14 cellular contexts compared by ENCODE assay signal in the genomic region with DNA sequence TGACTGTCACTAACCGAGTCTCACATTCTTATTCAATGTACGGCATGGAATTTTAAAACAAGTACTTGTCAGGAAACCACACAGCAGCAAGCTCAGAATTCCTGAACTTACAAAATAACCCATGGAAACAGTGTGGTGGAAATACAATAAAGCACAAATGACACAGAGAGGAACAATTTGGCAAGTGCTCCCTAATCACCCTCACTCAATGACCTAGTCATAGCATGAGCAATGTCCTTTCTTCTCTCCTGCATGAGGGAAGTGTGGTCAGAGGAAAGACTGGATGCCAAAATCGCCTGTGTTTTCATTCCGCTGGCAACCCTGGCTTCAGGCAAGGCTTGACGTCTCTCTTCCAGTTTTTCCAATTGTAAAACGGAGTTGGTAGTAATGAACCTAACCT.
DNase-seq lines count a peak whose midpoint lies in the region; ATAC-seq and TF ChIP-seq lines count a peak whose summit lies in the region.
"Had no signal": no experiment of that assay in that cellular context is flagged by ENCODE, and none has a peak within 500 bp of the region (broad histone marks: within the 10 kb centered on the region; RNA-seq: fewer than 3 reads in every experiment).

No MANE protein-coding gene starts in this region.

- in situ Hi-C loops in GM23248 (cut with MboI): no loop called here

- H3K4me3 Mint-ChIP-seq in progenitor cell of endocrine pancreas (ENCODE audit: low read depth): no peak overlapping the region

- no peak for TF ChIP-seq CTCF in progenitor cell of endocrine pancreas (IDR thresholded peaks at IDR 0.05; ENCODE audit: unreplicated experiment)

- peak overlapping the region; percentile 63 for H3K4me3 ChIP-seq in GM23248
- H3K4me3 ChIP-seq: gastrocnemius medialis, GM12878, left ventricle myocardium inferior, upper lobe of left lung had no signal

- H3K4me1 ChIP-seq in GM23248 (ENCODE audit: insufficient read depth): peaks cover 25% of the 10 kb centered on the region
- H3K4me1 ChIP-seq: left ventricle myocardium inferior, upper lobe of left lung had no signal

- 0 out of 2 replicates have a peak, but pooled peaks cover 1% of the 10 kb centered on the region for H3K79me2 ChIP-seq in GM23248 (ENCODE audit: insufficient read depth)

- peak overlapping the region; percentile 98 for H3K27ac ChIP-seq in GM23248
- H3K27ac ChIP-seq: gastrocnemius medialis, left ventricle myocardium inferior, upper lobe of left lung had no signal

- H3K27me3 Mint-ChIP-seq in progenitor cell of endocrine pancreas: no peaks in the 10 kb centered on the region

- no peaks in the 10 kb centered on the region for H3K9me3 ChIP-seq in GM23248 (ENCODE audit: low read depth)
- H3K9me3 ChIP-seq: gastrocnemius medialis, left ventricle myocardium inferior, upper lobe of left lung had no signal

- H3K9ac ChIP-seq in GM23248: peak overlapping the region; percentile 80

- no peaks in the 10 kb centered on the region for H3K27me3 ChIP-seq in GM23248 (replicated peaks; ENCODE audit: insufficient read depth)
- H3K27me3 ChIP-seq: gastrocnemius medialis, upper lobe of left lung had no signal

- no peak for ATAC-seq in HG02884 (IDR thresholded peaks at IDR 0.05; ENCODE audit: unreplicated experiment)
- ATAC-seq: GM12878 had no signal

- H3K36me3 ChIP-seq in GM23248 (ENCODE audit: low read depth): peaks cover 11% of the 10 kb centered on the region; the same call in 1 of the 2 replicates
- H3K36me3 ChIP-seq: gastrocnemius medialis, left ventricle myocardium inferior, upper lobe of left lung had no signal

- 1 to 3% methylated on average over 6 of the region's 6 CpGs for WGBS in GM23248 (ENCODE audit: low coverage in 1 of 2, low lambda C conversion rate in 2 of 2, missing lambda C conversion rate in 2 of 2), 2 experiments

- no peaks in the 10 kb centered on the region for H3K36me3 Mint-ChIP-seq in progenitor cell of endocrine pancreas (ENCODE audit: insufficient read depth)

- H4K20me1 ChIP-seq in GM23248 (ENCODE audit: insufficient read depth): no peaks in the 10 kb centered on the region

- DNase-seq in GM23248: peak; percentile 99
- peak; percentile 53 for DNase-seq in T1000 (lab: John Stamatoyannopoulos, UW)
- DNase-seq in fibroblast of peridontal ligament (ENCODE audit: extremely low read depth): peak; percentile 99
- DNase-seq in renal cortical epithelial cell (ENCODE audit: low read depth): peak; percentile 97
- DNase-seq in progenitor cell of endocrine pancreas (ENCODE audit: low spot score, unreplicated experiment): no peak
- no peak for DNase-seq in SKM-1 treated with dmso at 0.1 percent for 144 hours (lab: John Stamatoyannopoulos, UW; ENCODE audit: unreplicated experiment)
- no peak for DNase-seq in NCI-H1436 (lab: John Stamatoyannopoulos, UW)
- DNase-seq: gastrocnemius medialis, left ventricle myocardium inferior, NCI-H187 treated with DMSO at 0.1 percent for 48 hours, posterior cingulate gyrus, upper lobe of left lung had no signal

- no peaks in the 10 kb centered on the region for H3K9me2 ChIP-seq in GM23248 (ENCODE audit: insufficient read depth)

- no peak overlapping the region for H3K27ac Mint-ChIP-seq in progenitor cell of endocrine pancreas

- no peaks in the 10 kb centered on the region for H3K9me3 Mint-ChIP-seq in progenitor cell of endocrine pancreas (ENCODE audit: low read depth)

- peak overlapping the region; percentile 88 for H3K4me2 ChIP-seq in GM23248 (ENCODE audit: unreplicated experiment)

- peaks cover 33% of the 10 kb centered on the region for H3F3A ChIP-seq in GM23248 (ENCODE audit: insufficient read depth)

- H2AFZ ChIP-seq in GM23248: no peak overlapping the region

- no peaks in the 10 kb centered on the region for H3K4me1 Mint-ChIP-seq in progenitor cell of endocrine pancreas (ENCODE audit: low read depth)

Comparison
In these comparisons a context has a peak if more than half of its experiments do, and no peak if none do; other contexts are left out.
1. DNase-seq: peak in GM23248 (single experiment), T1000 (single experiment), fibroblast of peridontal ligament (single experiment) and renal cortical epithelial cell (single experiment); none in progenitor cell of endocrine pancreas (single experiment), SKM-1 treated with dmso at 0.1 percent for 144 hours (single experiment) and NCI-H1436 (single experiment).